In genomic region chr9:130468566-130468965, GRCh38 we compare ENCODE assay signal across 9 cellular contexts.
"Had no signal": no experiment of that assay in that cellular context is flagged by ENCODE, and none has a peak within 500 bp of the region (broad histone marks: within the 10 kb centered on the region; RNA-seq: fewer than 3 reads in every experiment).

No MANE protein-coding gene starts in this region.

- H3K9ac ChIP-seq: KMS-11 had no signal

- H3K4me3 ChIP-seq: GM23338, HAP-1 had no signal

- DNase-seq: H7, IMR-90, KBM-7 had no signal

- H3K4me1 ChIP-seq: HAP-1 had no signal

- H2AFZ ChIP-seq: GM23338 had no signal

- FAIRE-seq: H1, HTR-8/SVneo had no signal

- H3K9me3 ChIP-seq: HAP-1 had no signal

- H3K27ac ChIP-seq: KMS-11 had no signal

- H3K4me2 ChIP-seq: GM23338, KMS-11 had no signal

- H3K36me3 ChIP-seq: HAP-1 had no signal

- ATAC-seq: GM23338, HCT116 had no signal
